Comparison of ENCODE assay signal across 1 cellular context in the genomic region with DNA sequence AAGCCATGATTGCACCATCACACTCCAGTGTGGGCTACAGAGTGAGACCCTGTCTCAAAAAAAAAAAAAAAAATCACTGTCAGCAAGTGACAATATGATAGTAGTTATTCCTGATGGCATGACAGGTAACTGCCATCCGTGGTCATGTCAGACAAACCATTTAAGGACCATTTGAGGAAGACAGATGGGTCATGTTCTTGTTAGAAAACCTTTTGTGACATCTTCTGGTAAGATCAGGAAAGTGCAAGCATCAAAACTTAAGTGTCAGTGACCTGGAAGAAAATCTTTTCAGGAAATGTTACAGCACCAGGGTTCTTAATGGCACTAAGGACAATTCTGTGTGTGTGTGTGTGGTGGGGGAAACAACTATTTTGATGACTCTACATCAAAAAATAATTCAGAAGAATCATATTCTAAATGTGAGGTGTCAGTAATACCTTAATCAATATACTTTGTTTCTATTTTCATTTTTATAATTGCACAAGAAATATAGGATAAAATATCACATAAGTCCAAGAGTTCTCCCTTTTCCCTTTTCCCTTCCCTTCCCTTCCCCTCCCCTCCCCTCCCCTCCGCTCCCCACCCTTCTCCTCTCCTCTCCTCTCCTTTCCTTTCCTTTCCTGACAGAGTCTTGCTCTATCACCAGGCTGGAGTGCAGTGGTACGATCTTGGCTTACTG.
TF ChIP-seq lines count a peak whose summit lies in the region.

No MANE protein-coding gene starts in this region.

TF ChIP-seq in HEK293, 187 proteins besides CTCF, POLR2A, EP300 and RAD21 (continued from another document):
- TF ChIP-seq, protein P1, sequence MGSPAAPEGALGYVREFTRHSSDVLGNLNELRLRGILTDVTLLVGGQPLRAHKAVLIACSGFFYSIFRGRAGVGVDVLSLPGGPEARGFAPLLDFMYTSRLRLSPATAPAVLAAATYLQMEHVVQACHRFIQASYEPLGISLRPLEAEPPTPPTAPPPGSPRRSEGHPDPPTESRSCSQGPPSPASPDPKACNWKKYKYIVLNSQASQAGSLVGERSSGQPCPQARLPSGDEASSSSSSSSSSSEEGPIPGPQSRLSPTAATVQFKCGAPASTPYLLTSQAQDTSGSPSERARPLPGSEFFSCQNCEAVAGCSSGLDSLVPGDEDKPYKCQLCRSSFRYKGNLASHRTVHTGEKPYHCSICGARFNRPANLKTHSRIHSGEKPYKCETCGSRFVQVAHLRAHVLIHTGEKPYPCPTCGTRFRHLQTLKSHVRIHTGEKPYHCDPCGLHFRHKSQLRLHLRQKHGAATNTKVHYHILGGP (tag by site-specific recombination; IDR thresholded peaks at IDR 0.05): 0 out of 2 replicates have a peak, but pooled peaks have one; percentile 16
- peak; percentile 37; the same call in 1 of the 2 replicates for TF ChIP-seq ZEB2 (tag by site-specific recombination; IDR thresholded peaks at IDR 0.05)
- TF ChIP-seq ZNF530 (tag by site-specific recombination; IDR thresholded peaks at IDR 0.05; ENCODE audit: low read depth): no peak
- no peak for TF ChIP-seq GFI1B (tag by site-specific recombination; IDR thresholded peaks at IDR 0.05)
- peak; percentile 89 for TF ChIP-seq ZNF654 (tag by site-specific recombination; IDR thresholded peaks at IDR 0.05; ENCODE audit: low read depth)
